ENCODE assay signal across 8 cellular contexts in genomic region chr19:50607874-50608785, GRCh38. TPM values are rescaled to one million over a fixed set of nuclear protein-coding genes. Genes with fewer than 3 reads are reported as not detected.
DNase-seq lines count a peak whose midpoint lies in the region; ATAC-seq lines count a peak whose summit lies in the region.

No MANE protein-coding gene starts in this region.

- intact Hi-C loops in left colon (cut with DNase I, micrococcal nuclease) = no loop called here

- peak; percentile 92 for DNase-seq in COLO829 (ENCODE audit: low spot score)
- DNase-seq in KG1 (lab: John Stamatoyannopoulos, UW) = peak; percentile 4
- DNase-seq in cerebellar cortex (ENCODE audit: low spot score) = peak; percentile 99
- DNase-seq in left colon = peak; percentile 46 to 54
- DNase-seq in stimulated activated CD4-positive, alpha-beta T cell treated with anti-CD3 and anti-CD28 coated beads, Interleukin-4, amount 100 ng/mL, for 24 hours = peak; percentile 77
- DNase-seq in cortex of kidney (lab: John Stamatoyannopoulos, UW) = no peak

- peak; percentile 93 to 95 for ATAC-seq in activated CD4-positive, CD25-positive, alpha-beta regulatory T cell treated with anti-CD3 and anti-CD28 coated beads, Interleukin-2, amount 50 U/mL, for 24 hours
- ATAC-seq in left colon (no peak), GM18502 (IDR thresholded peaks at IDR 0.05; ENCODE audit: poor library complexity, unreplicated experiment) (no peak)

RNA-seq across cellular contexts. Expression of gene SYT3, which starts 31.6 kb away (rescaled TPM):
- total RNA-seq in left colon = not detected

RNA-seq across cellular contexts. Expression of gene LRRC4B, which starts 39.9 kb away (rescaled TPM):
- 1 to 10 TPM in 1 of 2 donors, under 1 TPM in 1; 0.89 to 1.2 TPM for total RNA-seq in left colon

RNA-seq across cellular contexts. Expression of gene C19orf81, which starts 41.1 kb away (rescaled TPM):
- total RNA-seq in left colon = not detected

Comparison
In these comparisons a context has a peak if more than half of its experiments do, and no peak if none do; other contexts are left out.
1. ATAC-seq: peak in activated CD4-positive, CD25-positive, alpha-beta regulatory T cell treated with anti-CD3 and anti-CD28 coated beads, Interleukin-2, amount 50 U/mL, for 24 hours (2 of 2); none in left colon (single experiment) and GM18502 (single experiment).